ENCODE assay signal across 27 cellular contexts in the genomic region with DNA sequence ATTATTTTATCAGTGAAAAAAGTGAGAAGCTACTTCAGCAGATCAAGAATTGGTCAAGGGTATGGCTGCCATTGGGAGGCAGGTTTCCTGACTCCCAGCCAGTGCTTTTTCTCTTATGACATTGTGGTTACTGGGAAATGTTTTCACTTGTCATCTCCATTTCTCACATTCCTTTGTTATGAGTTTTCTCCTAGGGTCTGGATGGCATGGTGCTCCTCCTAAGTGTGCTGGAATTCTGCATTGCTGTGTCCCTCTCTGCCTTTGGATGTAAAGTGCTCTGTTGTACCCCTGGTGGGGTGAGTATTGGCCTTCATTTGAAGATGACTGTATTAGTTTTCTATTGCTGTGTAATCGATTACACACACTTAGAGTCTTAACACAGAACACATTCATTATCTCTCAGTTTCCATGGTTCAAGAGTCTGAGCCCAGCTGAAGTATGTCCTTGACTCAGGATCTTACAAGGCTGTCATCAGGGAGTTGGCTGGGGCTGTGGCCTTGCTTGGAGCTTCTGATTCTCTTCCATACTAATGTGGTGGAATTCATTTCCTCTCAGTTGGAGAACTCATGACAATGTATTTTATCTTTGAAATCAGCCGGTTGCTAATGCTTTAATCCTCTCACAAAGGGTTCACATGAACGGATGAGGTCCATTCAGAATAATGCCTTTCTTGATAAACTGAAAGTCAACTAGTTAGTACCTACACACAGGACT. TPM values are rescaled to one million over a fixed set of nuclear protein-coding genes. Genes with fewer than 3 reads are reported as not detected.
DNase-seq lines count a peak whose midpoint lies in the region; ATAC-seq and TF ChIP-seq lines count a peak whose summit lies in the region.
"Had no signal": no experiment of that assay in that cellular context is flagged by ENCODE, and none has a peak within 500 bp of the region (broad histone marks: within the 10 kb centered on the region; RNA-seq: fewer than 3 reads in every experiment).

No MANE protein-coding gene starts in this region.

- H3K36me3 Mint-ChIP-seq in MCF 10A (ENCODE audit: insufficient read depth, unreplicated experiment), result no peaks in the 10 kb centered on the region
- H3K36me3 Mint-ChIP-seq in activated B cell treated with CpG ODN at 0.5 μM for 24 hours (ENCODE audit: low read depth), result no peaks in the 10 kb centered on the region
- H3K36me3 Mint-ChIP-seq in activated CD4-positive, alpha-beta T cell treated with anti-CD3 and anti-CD28 coated beads, Interleukin-2, amount 10 ng/mL, durations not matched to agents 24 days and 14 days (ENCODE audit: low read depth), result no peaks in the 10 kb centered on the region
- H3K36me3 Mint-ChIP-seq: activated naive CD4-positive, alpha-beta T cell treated with anti-CD3 and anti-CD28 coated beads, Interleukin-2, amount 50 U/mL, for 24 hours; CD4-positive, CD25-positive, alpha-beta regulatory T cell; memory B cell had no signal

- CTCF ChIA-PET in MCF 10A (lab: Yijun Ruan, JAX) (interaction anchor here (0.7 kb wide), 1 partner anchor 313 kb away, joined by 3 read pairs; no protein-coding TSS in a partner anchor), activated B cell treated with CpG ODN at 0.5 μM for 24 hours (lab: Charles Lee) (interaction anchor here (1.5 kb wide), 1 partner anchor 40 kb away, joined by 3 read pairs; no protein-coding TSS in a partner anchor)

- TF ChIP-seq CTCF in MCF 10A (IDR thresholded peaks at IDR 0.05; ENCODE audit: unreplicated experiment) (no peak), breast epithelium (IDR thresholded peaks at IDR 0.05) (no peak), activated B cell treated with CpG ODN at 0.5 μM for 24 hours (IDR thresholded peaks at IDR 0.05) (no peak), esophagus squamous epithelium (IDR thresholded peaks at IDR 0.05) (no peak)

- intact Hi-C loops in MCF 10A (cut with micrococcal nuclease) (no loop called here), breast epithelium (cut with DNase I; ENCODE audit: low total_unique reads) (no loop called here), activated B cell treated with CpG ODN at 0.5 μM for 24 hours (cut with micrococcal nuclease) (loop anchor here (5.0 kb wide), 1 partner anchor 36 kb away; no protein-coding TSS in a partner anchor), esophagus squamous epithelium (cut with DNase I) (no loop called here)
- intact Hi-C loops in activated CD4-positive, alpha-beta T cell treated with anti-CD3 and anti-CD28 coated beads, Interleukin-2, amount 10 ng/mL, durations not matched to agents 24 days and 14 days (cut with micrococcal nuclease), result no loop called here

- H3K9me3 Mint-ChIP-seq in MCF 10A (ENCODE audit: unreplicated experiment) (no peaks in the 10 kb centered on the region), activated B cell treated with CpG ODN at 0.5 μM for 24 hours (no peaks in the 10 kb centered on the region)
- H3K9me3 Mint-ChIP-seq in activated CD4-positive, alpha-beta T cell treated with anti-CD3 and anti-CD28 coated beads, Interleukin-2, amount 10 ng/mL, durations not matched to agents 24 days and 14 days, result no peaks in the 10 kb centered on the region
- H3K9me3 Mint-ChIP-seq: activated CD4-positive, alpha-beta T cell treated with anti-CD3 and anti-CD28 coated beads, Interleukin-2, amount 10 ng/mL, durations not matched to agents 7 days and 5 days; activated naive CD4-positive, alpha-beta T cell treated with anti-CD3 and anti-CD28 coated beads, Interleukin-2, amount 50 U/mL, for 24 hours; H9; memory B cell had no signal

- H3K4me3 Mint-ChIP-seq in MCF 10A (ENCODE audit: unreplicated experiment), result no peak overlapping the region
- H3K4me3 Mint-ChIP-seq in activated B cell treated with CpG ODN at 0.5 μM for 24 hours, result no peak overlapping the region
- no peak overlapping the region for H3K4me3 Mint-ChIP-seq in activated CD4-positive, alpha-beta T cell treated with anti-CD3 and anti-CD28 coated beads, Interleukin-2, amount 10 ng/mL, durations not matched to agents 24 days and 14 days
- H3K4me3 Mint-ChIP-seq: activated CD4-positive, alpha-beta T cell treated with anti-CD3 and anti-CD28 coated beads, Interleukin-2, amount 10 ng/mL, durations not matched to agents 7 days and 5 days; activated naive CD4-positive, alpha-beta T cell treated with anti-CD3 and anti-CD28 coated beads, Interleukin-2, amount 50 U/mL, for 24 hours; CD4-positive, CD25-positive, alpha-beta regulatory T cell; H9; memory B cell had no signal

- no peaks in the 10 kb centered on the region for H3K36me3 ChIP-seq in breast epithelium
- no peaks in the 10 kb centered on the region for H3K36me3 ChIP-seq in esophagus squamous epithelium
- H3K36me3 ChIP-seq: gastrocnemius medialis, neutrophil, tibial artery had no signal

- H3K27ac Mint-ChIP-seq in MCF 10A (ENCODE audit: low read depth, unreplicated experiment) (no peak overlapping the region), activated B cell treated with CpG ODN at 0.5 μM for 24 hours (peak overlapping the region; percentile 59)
- no peak overlapping the region for H3K27ac Mint-ChIP-seq in activated CD4-positive, alpha-beta T cell treated with anti-CD3 and anti-CD28 coated beads, Interleukin-2, amount 10 ng/mL, durations not matched to agents 24 days and 14 days
- H3K27ac Mint-ChIP-seq: activated CD4-positive, alpha-beta T cell treated with anti-CD3 and anti-CD28 coated beads, Interleukin-2, amount 10 ng/mL, durations not matched to agents 7 days and 5 days; activated naive CD4-positive, alpha-beta T cell treated with anti-CD3 and anti-CD28 coated beads, Interleukin-2, amount 50 U/mL, for 24 hours; memory B cell had no signal

- no peaks in the 10 kb centered on the region for H3K27me3 Mint-ChIP-seq in MCF 10A (ENCODE audit: insufficient read depth, unreplicated experiment)
- no peaks in the 10 kb centered on the region for H3K27me3 Mint-ChIP-seq in activated B cell treated with CpG ODN at 0.5 μM for 24 hours
- H3K27me3 Mint-ChIP-seq in activated CD4-positive, alpha-beta T cell treated with anti-CD3 and anti-CD28 coated beads, Interleukin-2, amount 10 ng/mL, durations not matched to agents 24 days and 14 days, result no peaks in the 10 kb centered on the region
- H3K27me3 Mint-ChIP-seq: memory B cell had no signal

- DNase-seq in MCF 10A (ENCODE audit: unreplicated experiment) (peak; percentile 36), breast epithelium (ENCODE audit: low spot score in 2 of 2) (no peak), activated B cell treated with CpG ODN at 0.5 μM for 24 hours (no peak), iris pigment epithelial cell (ENCODE audit: low read depth) (peak; percentile 8), NCI-H774 (lab: John Stamatoyannopoulos, UW) (no peak), esophagus squamous epithelium (lab: John Stamatoyannopoulos, UW) (no peak)
- no peak for DNase-seq in activated CD4-positive, alpha-beta T cell treated with anti-CD3 and anti-CD28 coated beads, Interleukin-2, amount 10 ng/mL, durations not matched to agents 24 days and 14 days
- DNase-seq: 8988T; activated CD4-positive, alpha-beta T cell treated with anti-CD3 and anti-CD28 coated beads, Interleukin-2, amount 10 ng/mL, durations not matched to agents 7 days and 5 days; activated T-cell treated with anti-CD3 and anti-CD28 coated beads for 4 hours; CD4-positive, CD25-positive, alpha-beta regulatory T cell; DND-41; effector memory CD4-positive, alpha-beta T cell; gastrocnemius medialis; H9; NCI-H1417; NCI-H2171 treated with DMSO at 0.1 percent for 48 hours; NK-92 treated with Interleukin-12 subunit alpha and Interleukin-12 subunit beta, amount 100 ng/mL, for 24 hours; SIG-M5; stimulated activated CD4-positive, alpha-beta T cell treated with anti-CD3 and anti-CD28 coated beads, Interleukin-2, amount 100 ng/mL, for 48 hours; T-helper 9 cell; tibial artery had no signal

- H3K4me3 ChIP-seq in breast epithelium (no peak overlapping the region), esophagus squamous epithelium (no peak overlapping the region)
- H3K4me3 ChIP-seq: gastrocnemius medialis, tibial artery had no signal

- H3K27ac ChIP-seq in breast epithelium (no peak overlapping the region), esophagus squamous epithelium (no peak overlapping the region)
- H3K27ac ChIP-seq: gastrocnemius medialis, neutrophil, tibial artery had no signal

- H3K9me3 ChIP-seq in breast epithelium (no peaks in the 10 kb centered on the region), esophagus squamous epithelium (no peaks in the 10 kb centered on the region)
- H3K9me3 ChIP-seq: gastrocnemius medialis, neutrophil, tibial artery had no signal

- 59 to 64% methylated on average over 3 of the region's 3 CpGs for WGBS in esophagus squamous epithelium, 2 donors

- H3K4me1 ChIP-seq in breast epithelium, result no peaks in the 10 kb centered on the region
- H3K4me1 ChIP-seq in esophagus squamous epithelium, result no peaks in the 10 kb centered on the region
- H3K4me1 ChIP-seq: gastrocnemius medialis, tibial artery had no signal

- no peak for TF ChIP-seq POLR2A in breast epithelium (IDR thresholded peaks at IDR 0.05)
- TF ChIP-seq POLR2A in esophagus squamous epithelium (IDR thresholded peaks at IDR 0.05), result no peak

- POLR2A ChIA-PET in MCF 10A (lab: Yijun Ruan, JAX) (no interaction called here), activated B cell treated with CpG ODN at 0.5 μM for 24 hours (lab: Charles Lee) (interaction anchor here (1.2 kb wide), 1 partner anchor 18 kb away, joined by 3 read pairs; no protein-coding TSS in a partner anchor)

- H3K4me1 Mint-ChIP-seq in MCF 10A (ENCODE audit: insufficient read depth, unreplicated experiment), result peaks cover 7% of the 10 kb centered on the region
- peaks cover 42% of the 10 kb centered on the region for H3K4me1 Mint-ChIP-seq in activated B cell treated with CpG ODN at 0.5 μM for 24 hours
- peaks cover 2% of the 10 kb centered on the region for H3K4me1 Mint-ChIP-seq in activated CD4-positive, alpha-beta T cell treated with anti-CD3 and anti-CD28 coated beads, Interleukin-2, amount 10 ng/mL, durations not matched to agents 24 days and 14 days
- H3K4me1 Mint-ChIP-seq: activated naive CD4-positive, alpha-beta T cell treated with anti-CD3 and anti-CD28 coated beads, Interleukin-2, amount 50 U/mL, for 24 hours; CD4-positive, CD25-positive, alpha-beta regulatory T cell had no signal

- H3K27me3 ChIP-seq in breast epithelium (no peaks in the 10 kb centered on the region), esophagus squamous epithelium (no peaks in the 10 kb centered on the region)
- H3K27me3 ChIP-seq: gastrocnemius medialis, neutrophil, tibial artery had no signal

- ATAC-seq in activated B cell treated with CpG ODN at 0.5 μM for 24 hours (ENCODE audit: low read depth) (no peak), HG03095 (IDR thresholded peaks at IDR 0.05; ENCODE audit: unreplicated experiment) (no peak)
- ATAC-seq: gastrocnemius medialis, sciatic nerve had no signal

- BruUV-seq in MCF 10A (replicated peaks; lab: Mats Ljungman, UMichigan), result no TSS peak

RNA-seq across cellular contexts. Expression of a gene that starts 21.0 kb away (rescaled TPM):
- not detected in 2 replicates for total RNA-seq in MCF 10A (2022)
- total RNA-seq in breast epithelium, result 1 to 10 TPM in 1 of 3 donors, not detected in 2; 2.1 TPM
- total RNA-seq in activated B cell treated with CpG ODN at 0.5 μM for 24 hours, result not detected in 2 replicates
- total RNA-seq in activated CD4-positive, alpha-beta T cell treated with anti-CD3 and anti-CD28 coated beads, Interleukin-2, amount 10 ng/mL, durations not matched to agents 24 days and 14 days, result not detected in 2 replicates
- total RNA-seq in esophagus squamous epithelium, result not detected
- total RNA-seq: activated CD4-positive, alpha-beta T cell treated with anti-CD3 and anti-CD28 coated beads, Interleukin-2, amount 10 ng/mL, durations not matched to agents 7 days and 5 days; CD4-positive, CD25-positive, alpha-beta regulatory T cell; gastrocnemius medialis; H9 had no signal

RNA-seq across cellular contexts. Expression of a gene that starts 25.6 kb away (rescaled TPM):
- total RNA-seq in MCF 10A (2022) (not detected in 2 replicates), breast epithelium (100 to 1,000 TPM in 1 of 3 donors, 10 to 100 TPM in 1, 1 to 10 TPM in 1; 9.8 to 174 (median 24.6) TPM), activated B cell treated with CpG ODN at 0.5 μM for 24 hours (0.20 and 1.4 TPM in 2 replicates), esophagus squamous epithelium (10 to 100 TPM in 2 of 4 donors, 1 to 10 TPM in 1, under 1 TPM in 1; 0.42 to 32.0 (median 8.3) TPM)
- not detected in 2 replicates for total RNA-seq in activated CD4-positive, alpha-beta T cell treated with anti-CD3 and anti-CD28 coated beads, Interleukin-2, amount 10 ng/mL, durations not matched to agents 24 days and 14 days
- total RNA-seq: activated CD4-positive, alpha-beta T cell treated with anti-CD3 and anti-CD28 coated beads, Interleukin-2, amount 10 ng/mL, durations not matched to agents 7 days and 5 days; CD4-positive, CD25-positive, alpha-beta regulatory T cell; H9 had no signal

Comparison
In these comparisons a context has a peak if more than half of its experiments do, and no peak if none do; other contexts are left out.
1. DNase-seq: peak in MCF 10A (single experiment) and iris pigment epithelial cell (single experiment); none in breast epithelium (0 of 2), activated B cell treated with CpG ODN at 0.5 μM for 24 hours (single experiment), activated CD4-positive, alpha-beta T cell treated with anti-CD3 and anti-CD28 coated beads, Interleukin-2, amount 10 ng/mL, durations not matched to agents 24 days and 14 days (single experiment), NCI-H774 (single experiment) and esophagus squamous epithelium (single experiment).